33 cellular contexts compared by ENCODE assay signal in genomic region chr16:49161191-49161590, GRCh38.
A peak's percentile ranks its signal among the peaks of the same experiment; 100 is the strongest.
DNase-seq lines count a peak whose midpoint lies in the region; ATAC-seq and TF ChIP-seq lines count a peak whose summit lies in the region.
"Had no signal": no experiment of that assay in that cellular context is flagged by ENCODE, and none has a peak within 500 bp of the region (broad histone marks: within the 10 kb centered on the region; RNA-seq: fewer than 3 reads in every experiment).

No MANE protein-coding gene starts in this region.

- no peak for DNase-seq in GM23338 (ENCODE audit: low spot score)
- DNase-seq in MM.1S, result peak; percentile 62
- DNase-seq in OCI-LY7 (ENCODE audit: low spot score), result peak; percentile 76
- no peak for DNase-seq in effector memory CD4-positive, alpha-beta T cell
- no peak for DNase-seq in NCI-H1417 (lab: John Stamatoyannopoulos, UW)
- DNase-seq: 8988T; ACHN; AML-193; BE2C; C1 segment of cervical spinal cord; Caco-2; Calu3; CD4-positive, alpha-beta memory T cell; CD4-positive, alpha-beta T cell; CD4-positive, CD25-positive, alpha-beta regulatory T cell; CD8-positive, alpha-beta memory T cell; CD8-positive, alpha-beta T cell; COR-L47; DMS 273 treated with DMSO at 0.1 percent for 48 hours; DMS153; DMS53; DMS79; DMS79 treated with DMSO at 0.1 percent for 48 hours; DND-41; EL had no signal

- H3K9ac ChIP-seq in MM.1S (ENCODE audit: low read length), result no peak overlapping the region
- H3K9ac ChIP-seq: BLaER1; BLaER1 treated with 17β-estradiol and CSF1 and Interleukin-3, amounts not matched to agents 10 nM and 100 nM had no signal

- H3K4me1 Mint-ChIP-seq in GM23338, result peaks cover 28% of the 10 kb centered on the region
- H3K4me1 Mint-ChIP-seq: B cell; CD14-positive monocyte; CD4-positive, alpha-beta memory T cell; CD4-positive, CD25-positive, alpha-beta regulatory T cell; CD8-positive, alpha-beta memory T cell had no signal

- 0 out of 2 replicates have a peak overlapping the region, but pooled peaks have one; percentile 68 for H3K4me2 ChIP-seq in GM23338
- H3K4me2 ChIP-seq in MM.1S (ENCODE audit: low read depth, low read length), result peak overlapping the region; percentile 13; the same call in 1 of the 2 replicates
- peak overlapping the region; percentile 53 for H3K4me2 ChIP-seq in OCI-LY7 (ENCODE audit: low read length)
- H3K4me2 ChIP-seq: A549; BLaER1; BLaER1 treated with 17β-estradiol and CSF1 and Interleukin-3, amounts not matched to agents 10 nM and 100 nM had no signal

- H3K9me3 ChIP-seq in MM.1S (replicated peaks; ENCODE audit: insufficient read depth, low read length), result no peaks in the 10 kb centered on the region
- H3K9me3 ChIP-seq in OCI-LY7 (ENCODE audit: low read length), result no peaks in the 10 kb centered on the region
- no peaks in the 10 kb centered on the region for H3K9me3 ChIP-seq in effector memory CD4-positive, alpha-beta T cell (ENCODE audit: control insufficient read depth, low read length)
- H3K9me3 ChIP-seq: A549; BE2C; BLaER1; BLaER1 treated with 17β-estradiol and CSF1 and Interleukin-3, amounts not matched to agents 10 nM and 100 nM; Caco-2 had no signal

- POLR2A ChIA-PET in OCI-LY7 (lab: Charles Lee), result no interaction called here

- intact Hi-C loops in OCI-LY7 (cut with micrococcal nuclease; ENCODE audit: unreplicated experiment), result no loop called here

- H3K27me3 Mint-ChIP-seq in GM23338 (ENCODE audit: insufficient read depth, low read depth, poor library complexity), result no peaks in the 10 kb centered on the region
- H3K27me3 Mint-ChIP-seq: CD4-positive, alpha-beta memory T cell; CD4-positive, alpha-beta T cell; CD4-positive, CD25-positive, alpha-beta regulatory T cell; CD8-positive, alpha-beta memory T cell had no signal

- H3K4me1 ChIP-seq in GM23338 (ENCODE audit: insufficient read depth) (peaks cover 24% of the 10 kb centered on the region), MM.1S (ENCODE audit: low read length) (no peaks in the 10 kb centered on the region), OCI-LY7 (ENCODE audit: insufficient read depth, low read length, poor library complexity, severe bottlenecking) (peaks cover 37% of the 10 kb centered on the region)
- H3K4me1 ChIP-seq in effector memory CD4-positive, alpha-beta T cell (ENCODE audit: control insufficient read depth, insufficient read depth, low read length, poor library complexity, severe bottlenecking), result no peaks in the 10 kb centered on the region
- H3K4me1 ChIP-seq: A549; BE2C; BLaER1; BLaER1 treated with 17β-estradiol and CSF1 and Interleukin-3, amounts not matched to agents 10 nM and 100 nM; Caco-2 had no signal

- H4K20me1 ChIP-seq in GM23338 (replicated peaks; ENCODE audit: insufficient read depth), result no peaks in the 10 kb centered on the region
- no peaks in the 10 kb centered on the region for H4K20me1 ChIP-seq in MM.1S (ENCODE audit: insufficient read depth, low read length)
- H4K20me1 ChIP-seq in OCI-LY7 (ENCODE audit: insufficient read depth, low read length), result no peaks in the 10 kb centered on the region
- H4K20me1 ChIP-seq: BLaER1; BLaER1 treated with 17β-estradiol and CSF1 and Interleukin-3, amounts not matched to agents 10 nM and 100 nM had no signal

- ATAC-seq in GM23338 (no peak), HG03442 (IDR thresholded peaks at IDR 0.05; ENCODE audit: unreplicated experiment) (no peak)
- ATAC-seq: A549; CD8-positive, alpha-beta T cell had no signal

- H3K79me2 ChIP-seq in GM23338 (replicated peaks; ENCODE audit: insufficient read depth), result no peaks in the 10 kb centered on the region
- H3K79me2 ChIP-seq in MM.1S (ENCODE audit: low read length), result no peaks in the 10 kb centered on the region
- H3K79me2 ChIP-seq in OCI-LY7 (ENCODE audit: insufficient read depth, low read depth, low read length), result no peaks in the 10 kb centered on the region

- no peak for TF ChIP-seq CTCF in GM23338 (conservative IDR thresholded peaks at IDR 0.05; ENCODE audit: low read depth in 2 of 2)
- TF ChIP-seq CTCF in MM.1S (IDR thresholded peaks at IDR 0.05; ENCODE audit: low read length), result no peak
- no peak for TF ChIP-seq CTCF in OCI-LY7 (conservative IDR thresholded peaks at IDR 0.05; ENCODE audit: low read length)

- H3K4me3 ChIP-seq in GM23338, result no peak overlapping the region
- no peak overlapping the region for H3K4me3 ChIP-seq in MM.1S (ENCODE audit: low read length)
- H3K4me3 ChIP-seq in OCI-LY7 (ENCODE audit: low read depth, low read length, poor library complexity, severe bottlenecking), result peak overlapping the region; percentile 15
- H3K4me3 ChIP-seq in effector memory CD4-positive, alpha-beta T cell (ENCODE audit: insufficient read depth, low read depth, low read length, poor library complexity, severe bottlenecking), result no peak overlapping the region
- H3K4me3 ChIP-seq: A549; BLaER1; BLaER1 treated with 17β-estradiol and CSF1 and Interleukin-3, amounts not matched to agents 10 nM and 100 nM had no signal

- H3K36me3 ChIP-seq in GM23338 (ENCODE audit: insufficient read depth), result no peaks in the 10 kb centered on the region
- H3K36me3 ChIP-seq in MM.1S (replicated peaks; ENCODE audit: insufficient read depth, low read length), result no peaks in the 10 kb centered on the region
- no peaks in the 10 kb centered on the region for H3K36me3 ChIP-seq in OCI-LY7 (ENCODE audit: insufficient read depth, low read length)
- no peaks in the 10 kb centered on the region for H3K36me3 ChIP-seq in effector memory CD4-positive, alpha-beta T cell (ENCODE audit: control insufficient read depth, insufficient read depth, low read length)
- H3K36me3 ChIP-seq: BE2C; BLaER1; BLaER1 treated with 17β-estradiol and CSF1 and Interleukin-3, amounts not matched to agents 10 nM and 100 nM had no signal

- no peak overlapping the region for H3K4me3 Mint-ChIP-seq in GM23338
- H3K4me3 Mint-ChIP-seq: B cell; CD14-positive monocyte; CD4-positive, alpha-beta memory T cell; CD4-positive, alpha-beta T cell; CD4-positive, CD25-positive, alpha-beta regulatory T cell; CD8-positive, alpha-beta memory T cell; CD8-positive, alpha-beta T cell had no signal

- no peaks in the 10 kb centered on the region for H3F3A ChIP-seq in GM23338 (replicated peaks; ENCODE audit: low read depth)
- H3F3A ChIP-seq in MM.1S (ENCODE audit: insufficient read depth, low read length), result no peaks in the 10 kb centered on the region

- H3K9me3 Mint-ChIP-seq in GM23338, result no peaks in the 10 kb centered on the region

- no TSS peak for BruUV-seq in OCI-LY7 (replicated peaks; lab: Mats Ljungman, UMichigan)

- H2AFZ ChIP-seq in GM23338 (no peak overlapping the region), MM.1S (ENCODE audit: low read length) (no peak overlapping the region), OCI-LY7 (ENCODE audit: low read length) (no peak overlapping the region; the same call in 1 of the 2 replicates)

- CTCF ChIA-PET in OCI-LY7 (lab: Charles Lee; ENCODE audit: unreplicated experiment), result no interaction called here

- no peaks in the 10 kb centered on the region for H3K27me3 ChIP-seq in GM23338 (ENCODE audit: insufficient read depth)
- no peaks in the 10 kb centered on the region for H3K27me3 ChIP-seq in MM.1S (replicated peaks; ENCODE audit: insufficient read depth, low read length)
- no peaks in the 10 kb centered on the region for H3K27me3 ChIP-seq in effector memory CD4-positive, alpha-beta T cell (replicated peaks; ENCODE audit: control insufficient read depth, insufficient read depth, low read length, poor library complexity, severe bottlenecking)
- H3K27me3 ChIP-seq: BE2C; BLaER1; BLaER1 treated with 17β-estradiol and CSF1 and Interleukin-3, amounts not matched to agents 10 nM and 100 nM had no signal

- no peak overlapping the region for H3K27ac ChIP-seq in GM23338 (ENCODE audit: low read depth)
- H3K27ac ChIP-seq in MM.1S (ENCODE audit: low read length), result no peak overlapping the region
- peak overlapping the region; percentile 84 for H3K27ac ChIP-seq in OCI-LY7 (ENCODE audit: low read depth, low read length, poor library complexity, severe bottlenecking)
- no peak overlapping the region for H3K27ac ChIP-seq in effector memory CD4-positive, alpha-beta T cell (ENCODE audit: insufficient read depth, low read length, poor library complexity, severe bottlenecking)
- H3K27ac ChIP-seq: 22Rv1; A549; BLaER1; BLaER1 treated with 17β-estradiol and CSF1 and Interleukin-3, amounts not matched to agents 10 nM and 100 nM; C4-2B had no signal

- H3K9me2 ChIP-seq in GM23338 (ENCODE audit: insufficient read depth) (no peaks in the 10 kb centered on the region), MM.1S (replicated peaks; ENCODE audit: insufficient read depth, low read length) (no peaks in the 10 kb centered on the region), OCI-LY7 (ENCODE audit: insufficient read depth, low read length) (no peaks in the 10 kb centered on the region)

- H3K27ac Mint-ChIP-seq in GM23338, result no peak overlapping the region
- H3K27ac Mint-ChIP-seq: B cell; CD14-positive monocyte; CD4-positive, alpha-beta memory T cell; CD4-positive, alpha-beta T cell; CD4-positive, CD25-positive, alpha-beta regulatory T cell; CD8-positive, alpha-beta memory T cell; CD8-positive, alpha-beta T cell had no signal

- no peaks in the 10 kb centered on the region for H3K36me3 Mint-ChIP-seq in GM23338 (ENCODE audit: low read depth)
- H3K36me3 Mint-ChIP-seq: CD14-positive monocyte; CD4-positive, alpha-beta memory T cell; CD4-positive, CD25-positive, alpha-beta regulatory T cell; CD8-positive, alpha-beta memory T cell; CD8-positive, alpha-beta T cell had no signal

TF ChIP-seq in GM23338, 12 proteins besides CTCF, POLR2A, EP300 and RAD21 (continues in another document):
- TF ChIP-seq STAT1 (IDR thresholded peaks at IDR 0.05; ENCODE audit: unreplicated experiment), result no peak
- TF ChIP-seq ZNF114 (CRISPR knock-in tag; IDR thresholded peaks at IDR 0.05), result no peak
- no peak for TF ChIP-seq ZNF331 (CRISPR knock-in tag; IDR thresholded peaks at IDR 0.05; ENCODE audit: low read depth)
- no peak for TF ChIP-seq ETS1 (IDR thresholded peaks at IDR 0.05)
- TF ChIP-seq POLR2AphosphoS5 (IDR thresholded peaks at IDR 0.05; ENCODE audit: low read depth), result no peak
- TF ChIP-seq CREB1 (CRISPR knock-in tag; IDR thresholded peaks at IDR 0.05; ENCODE audit: low read depth), result no peak
- TF ChIP-seq JUNB (IDR thresholded peaks at IDR 0.05; ENCODE audit: unreplicated experiment), result no peak
- no peak for TF ChIP-seq NANOG (IDR thresholded peaks at IDR 0.05; ENCODE audit: borderline replicate concordance)
- TF ChIP-seq EZH2phosphoT487 (IDR thresholded peaks at IDR 0.05; ENCODE audit: unreplicated experiment), result no peak

Comparison
In these comparisons a context has a peak if more than half of its experiments do, and no peak if none do; other contexts are left out.
1. DNase-seq: peak in MM.1S (single experiment) and OCI-LY7 (single experiment); none in GM23338 (single experiment), effector memory CD4-positive, alpha-beta T cell (0 of 3) and NCI-H1417 (0 of 3).
2. H3K4me2 ChIP-seq: peak in every context shown above with its lines; median percentile 68 in GM23338; 53 in OCI-LY7; 13 in MM.1S.